ENCODE assay signal across 21 cellular contexts in the genomic region with DNA sequence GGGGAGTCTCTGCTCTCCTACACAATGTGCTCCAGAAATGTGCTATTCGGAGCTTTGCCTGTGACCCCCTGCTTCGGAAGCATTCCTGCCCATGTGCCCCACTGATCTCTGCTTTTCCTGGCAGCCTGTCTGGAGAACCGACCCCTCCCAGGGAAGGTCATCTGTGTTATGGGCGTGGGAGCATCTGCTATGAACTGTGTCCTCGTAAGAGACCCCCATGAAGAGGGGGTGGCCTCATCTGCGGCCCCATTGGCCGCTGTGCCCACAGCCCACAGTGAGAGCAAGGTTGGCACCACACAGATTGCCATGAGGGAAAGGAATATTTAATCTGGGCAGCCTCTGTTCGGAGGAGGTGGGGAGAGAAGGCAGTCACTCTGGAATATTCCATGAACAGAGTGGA. TPM values are rescaled to one million over a fixed set of nuclear protein-coding genes. Genes with fewer than 3 reads are reported as not detected.
"Had no signal": no experiment of that assay in that cellular context is flagged by ENCODE, and none has a peak within 500 bp of the region (broad histone marks: within the 10 kb centered on the region; RNA-seq: fewer than 3 reads in every experiment).

No MANE protein-coding gene starts in this region.

- H3K9me3 ChIP-seq: ovary had no signal

- H3K27ac Mint-ChIP-seq: activated CD4-positive, alpha-beta memory T cell treated with anti-CD3 and anti-CD28 coated beads for 36 hours; activated CD4-positive, alpha-beta T cell treated with anti-CD3 and anti-CD28 coated beads for 36 hours; activated T-helper 2 cell treated with anti-CD3 and anti-CD28 coated beads, Interferon-gamma antibody, Interleukin-2, Interleukin-4, amounts not matched to agents 10 μg/mL and 5 μg/mL and 100 μg/mL, durations not matched to agents 14 hours and 24 hours and 36 hours; endodermal cell had no signal

- H3K27ac ChIP-seq: cardiac muscle cell, dorsolateral prefrontal cortex, epithelial cell of prostate, foreskin keratinocyte, ovary had no signal

- H3K36me3 Mint-ChIP-seq: activated CD4-positive, alpha-beta memory T cell treated with anti-CD3 and anti-CD28 coated beads for 36 hours; activated naive CD8-positive, alpha-beta T cell treated with anti-CD3 and anti-CD28 coated beads, Interleukin-2, amount 10 ng/mL, durations not matched to agents 7 days and 5 days had no signal

- H3K36me3 ChIP-seq: cardiac muscle cell, ovary had no signal

- H3K4me1 Mint-ChIP-seq: endodermal cell had no signal

- H3K27me3 ChIP-seq: cardiac muscle cell, foreskin keratinocyte, ovary had no signal

- H3K4me1 ChIP-seq: foreskin keratinocyte had no signal

- H3K4me3 ChIP-seq: cardiac muscle cell, dorsolateral prefrontal cortex, ovary had no signal

- H3K4me3 Mint-ChIP-seq: activated CD4-positive, alpha-beta memory T cell treated with anti-CD3 and anti-CD28 coated beads for 36 hours; activated CD4-positive, alpha-beta T cell treated with anti-CD3 and anti-CD28 coated beads for 36 hours; activated naive CD8-positive, alpha-beta T cell treated with anti-CD3 and anti-CD28 coated beads, Interleukin-2, amount 10 ng/mL, durations not matched to agents 7 days and 5 days; endodermal cell; neural crest cell had no signal

- H3K9me3 Mint-ChIP-seq: activated naive CD8-positive, alpha-beta T cell treated with anti-CD3 and anti-CD28 coated beads, Interleukin-2, amount 10 ng/mL, durations not matched to agents 7 days and 5 days; activated T-helper 2 cell treated with anti-CD3 and anti-CD28 coated beads, Interferon-gamma antibody, Interleukin-2, Interleukin-4, amounts not matched to agents 10 μg/mL and 5 μg/mL and 100 μg/mL, durations not matched to agents 14 hours and 24 hours and 36 hours had no signal

- ATAC-seq: activated CD4-positive, alpha-beta T cell treated with anti-CD3 and anti-CD28 coated beads for 36 hours; left lobe of liver had no signal

- H3K27me3 Mint-ChIP-seq: activated CD4-positive, alpha-beta memory T cell treated with anti-CD3 and anti-CD28 coated beads for 36 hours; activated CD4-positive, alpha-beta T cell treated with anti-CD3 and anti-CD28 coated beads for 36 hours; activated naive CD8-positive, alpha-beta T cell treated with anti-CD3 and anti-CD28 coated beads, Interleukin-2, amount 10 ng/mL, durations not matched to agents 7 days and 5 days had no signal

- DNase-seq: activated CD4-positive, alpha-beta memory T cell treated with anti-CD3 and anti-CD28 coated beads for 36 hours; activated CD4-positive, alpha-beta T cell treated with anti-CD3 and anti-CD28 coated beads for 36 hours; activated naive CD4-positive, alpha-beta T cell treated with Interleukin-2 at 50 U/mL for 16 hours; activated naive CD8-positive, alpha-beta T cell treated with anti-CD3 and anti-CD28 coated beads, Interleukin-2, amount 10 ng/mL, durations not matched to agents 7 days and 5 days; amygdala; endodermal cell; foreskin keratinocyte; glutamatergic neuron; hippocampal formation; islet precursor cell; mammary epithelial cell; stimulated activated CD4-positive, alpha-beta T cell treated with anti-CD3 and anti-CD28 coated beads, Interleukin-4, amount 100 ng/mL, for 24 hours; stimulated activated naive CD4-positive, alpha-beta T cell had no signal

RNA-seq across cellular contexts. Expression of a gene that starts 32.7 kb away (rescaled TPM):
- total RNA-seq: cardiac muscle cell, endodermal cell, foreskin keratinocyte, mammary epithelial cell, myocyte had no signal
- polyA plus RNA-seq: cardiac muscle cell, foreskin keratinocyte had no signal
